In genomic region chr2:86442642-86443005, GRCh38 we compare ENCODE assay signal across 8 cellular contexts. TPM values are rescaled to one million over a fixed set of nuclear protein-coding genes. Genes with fewer than 3 reads are reported as not detected.
DNase-seq lines count a peak whose midpoint lies in the region; ATAC-seq and TF ChIP-seq lines count a peak whose summit lies in the region.

No MANE protein-coding gene starts in this region.

- H3K27ac ChIP-seq in effector memory CD4-positive, alpha-beta T cell (ENCODE audit: insufficient read depth, low read length, poor library complexity, severe bottlenecking), result peak overlapping the region; percentile 84

- peak; percentile 64 for ATAC-seq in GM19023 (IDR thresholded peaks at IDR 0.05; ENCODE audit: unreplicated experiment)
- peak; percentile 52 for ATAC-seq in HG03280 (IDR thresholded peaks at IDR 0.05; ENCODE audit: unreplicated experiment)

- H3K9me3 ChIP-seq in effector memory CD4-positive, alpha-beta T cell (ENCODE audit: control insufficient read depth, low read length), result no peaks in the 10 kb centered on the region

- H3K36me3 ChIP-seq in effector memory CD4-positive, alpha-beta T cell (ENCODE audit: control insufficient read depth, insufficient read depth, low read length), result no peaks in the 10 kb centered on the region

- no peaks in the 10 kb centered on the region for H3K27me3 ChIP-seq in effector memory CD4-positive, alpha-beta T cell (replicated peaks; ENCODE audit: control insufficient read depth, insufficient read depth, low read length, poor library complexity, severe bottlenecking)

- DNase-seq in AG10803 (ENCODE audit: low read depth) (peak; percentile 91), NCI-H748 treated with DMSO at 0.1 percent for 48 hours (lab: John Stamatoyannopoulos, UW) (peak; percentile 45), lung microvascular endothelial cell (ENCODE audit: low read depth in 2 of 2) (peak; percentile 95)
- peak; percentile 42 to 48 for DNase-seq in activated CD8-positive, alpha-beta memory T cell treated with anti-CD3 and anti-CD28 coated beads for 1 hour (ENCODE audit: extremely low read depth in 1 of 2, low read depth in 1 of 2)
- peak; percentile 70 to 79 (median 76) for DNase-seq in effector memory CD4-positive, alpha-beta T cell
- DNase-seq in stimulated activated CD8-positive, alpha-beta memory T cell treated with anti-CD3 and anti-CD28 coated beads, Interleukin-12 subunit alpha, Interleukin-12 subunit beta, amount 100 ng/mL, for 1 hour (ENCODE audit: low read depth), result peak; percentile 43

- H3K4me3 ChIP-seq in AG10803 (ENCODE audit: low read length), result peak overlapping the region; percentile 87
- H3K4me3 ChIP-seq in effector memory CD4-positive, alpha-beta T cell (ENCODE audit: insufficient read depth, low read depth, low read length, poor library complexity, severe bottlenecking), result peak overlapping the region; percentile 64

- peaks cover 27% of the 10 kb centered on the region for H3K4me1 ChIP-seq in effector memory CD4-positive, alpha-beta T cell (ENCODE audit: control insufficient read depth, insufficient read depth, low read length, poor library complexity, severe bottlenecking)

- no peak for TF ChIP-seq CTCF in AG10803 (conservative IDR thresholded peaks at IDR 0.05; ENCODE audit: low read length)

RNA-seq across cellular contexts. Expression of gene KDM3A, which starts 1.5 kb away (rescaled TPM):
- 15.5 and 26.0 TPM in 2 replicates for total RNA-seq in lung microvascular endothelial cell

Comparison
In these comparisons a context has a peak if more than half of its experiments do, and no peak if none do; other contexts are left out.
1. Peak in every context shown above with its lines: DNase-seq, ATAC-seq, H3K4me3 ChIP-seq and H3K27ac ChIP-seq.
2. DNase-seq: peak in every context shown above with its lines; median percentile 95 in lung microvascular endothelial cell; 91 in AG10803; 76 in effector memory CD4-positive, alpha-beta T cell; 45 in NCI-H748 treated with DMSO at 0.1 percent for 48 hours; 45 in activated CD8-positive, alpha-beta memory T cell treated with anti-CD3 and anti-CD28 coated beads for 1 hour; 43 in stimulated activated CD8-positive, alpha-beta memory T cell treated with anti-CD3 and anti-CD28 coated beads, Interleukin-12 subunit alpha, Interleukin-12 subunit beta, amount 100 ng/mL, for 1 hour.